13 cellular contexts compared by ENCODE assay signal in the genomic region with DNA sequence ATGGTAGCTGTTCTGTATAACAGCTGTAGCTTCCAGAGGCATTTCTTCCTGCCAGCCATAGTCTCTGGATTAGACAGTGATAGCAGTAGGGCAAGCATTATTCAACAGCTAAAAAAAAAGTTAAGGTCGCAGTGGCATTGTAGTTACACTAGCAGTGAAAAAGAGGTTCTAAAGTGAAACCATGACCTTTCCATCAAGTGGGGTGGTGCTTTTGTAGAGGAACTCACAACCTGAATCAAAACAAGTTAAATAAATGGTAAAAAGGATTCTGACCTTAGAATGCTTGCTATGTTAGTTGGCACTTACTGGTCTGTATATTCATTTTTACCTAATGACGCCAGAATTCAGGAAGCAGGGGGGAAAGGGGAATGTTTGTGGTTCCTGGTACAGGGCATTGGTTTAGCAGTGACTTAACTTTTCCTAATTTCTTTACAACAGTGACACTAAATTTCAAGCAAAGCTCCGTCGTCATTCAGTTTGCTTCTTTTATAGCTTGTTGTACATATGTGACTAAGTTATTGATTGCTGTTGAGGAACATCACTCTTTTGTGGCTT. TPM values are rescaled to one million over a fixed set of nuclear protein-coding genes. Genes with fewer than 3 reads are reported as not detected.
A peak's percentile ranks its signal among the peaks of the same experiment; 100 is the strongest.
DNase-seq lines count a peak whose midpoint lies in the region; ATAC-seq and TF ChIP-seq lines count a peak whose summit lies in the region.
"Had no signal": no experiment of that assay in that cellular context is flagged by ENCODE, and none has a peak within 500 bp of the region (broad histone marks: within the 10 kb centered on the region; RNA-seq: fewer than 3 reads in every experiment).

No MANE protein-coding gene starts in this region.

- peaks cover 13% of the 10 kb centered on the region for H3K36me3 Mint-ChIP-seq in endothelial cell (ENCODE audit: low read depth, unreplicated experiment)

- H2AFZ ChIP-seq in MM.1S (ENCODE audit: low read length) = no peak overlapping the region

- H3K27me3 ChIP-seq in MM.1S (replicated peaks; ENCODE audit: insufficient read depth, low read length) = no peaks in the 10 kb centered on the region
- H3K27me3 ChIP-seq: esophagus squamous epithelium had no signal

- no peak overlapping the region for H3K9ac ChIP-seq in MM.1S (ENCODE audit: low read length)

- H3K4me3 ChIP-seq in MM.1S (ENCODE audit: low read length) = no peak overlapping the region
- H3K4me3 ChIP-seq: esophagus squamous epithelium had no signal

- peak overlapping the region; percentile 38; the same call in 1 of the 2 replicates for H3K27ac ChIP-seq in MM.1S (ENCODE audit: low read length)
- H3K27ac ChIP-seq: esophagus squamous epithelium had no signal

- peaks cover 77% of the 10 kb centered on the region for H3K79me2 ChIP-seq in MM.1S (ENCODE audit: low read length)

- DNase-seq in Caki2 (ENCODE audit: low read depth) = peak; percentile 73
- peak; percentile 30 for DNase-seq in MM.1S
- no peak for DNase-seq in endothelial cell (ENCODE audit: low spot score)
- DNase-seq in omental fat pad (ENCODE audit: low spot score) = no peak
- DNase-seq: activated T-cell treated with anti-CD3 and anti-CD28 coated beads, Interleukin-2, amount 50 U/mL, for 1 hour; esophagus squamous epithelium; naive thymus-derived CD8-positive, alpha-beta T cell; NCI-H1105 had no signal

- peaks cover 7% of the 10 kb centered on the region; the same call in 1 of the 2 replicates for H3F3A ChIP-seq in MM.1S (ENCODE audit: insufficient read depth, low read length)

- H4K20me1 ChIP-seq in MM.1S (ENCODE audit: insufficient read depth, low read length) = peaks cover 4% of the 10 kb centered on the region; the same call in 1 of the 2 replicates

- peak overlapping the region; percentile 44 for H3K4me2 ChIP-seq in MM.1S (ENCODE audit: low read depth, low read length)

- no peaks in the 10 kb centered on the region for H3K27me3 Mint-ChIP-seq in endothelial cell (ENCODE audit: unreplicated experiment)
- H3K27me3 Mint-ChIP-seq: naive thymus-derived CD8-positive, alpha-beta T cell had no signal

- no peaks in the 10 kb centered on the region for H3K36me3 ChIP-seq in MM.1S (replicated peaks; ENCODE audit: insufficient read depth, low read length)
- H3K36me3 ChIP-seq: esophagus squamous epithelium had no signal

- H3K4me1 ChIP-seq in MM.1S (ENCODE audit: low read length) = peaks cover 29% of the 10 kb centered on the region

- in situ Hi-C loops in Caki2 (cut with HindIII; ENCODE audit: low pct_unique_long_range_greater_than_20kb, low sequenced_read_pairs) = no loop called here

- H3K9me3 ChIP-seq in MM.1S (replicated peaks; ENCODE audit: insufficient read depth, low read length) = no peaks in the 10 kb centered on the region
- H3K9me3 ChIP-seq: esophagus squamous epithelium had no signal

- TF ChIP-seq CTCF in MM.1S (IDR thresholded peaks at IDR 0.05; ENCODE audit: low read length) (no peak), endothelial cell (IDR thresholded peaks at IDR 0.05; ENCODE audit: unreplicated experiment) (no peak), omental fat pad (IDR thresholded peaks at IDR 0.05) (no peak)

- ATAC-seq in omental fat pad (ENCODE audit: low FRiP score) = peak; percentile 48
- no peak for ATAC-seq in HG03457 (IDR thresholded peaks at IDR 0.05; ENCODE audit: unreplicated experiment)
- ATAC-seq in HG02981 (IDR thresholded peaks at IDR 0.05; ENCODE audit: unreplicated experiment) = no peak
- ATAC-seq in HG03342 (IDR thresholded peaks at IDR 0.05; ENCODE audit: unreplicated experiment) = no peak
- ATAC-seq in GM21447 (IDR thresholded peaks at IDR 0.05; ENCODE audit: unreplicated experiment) = no peak
- ATAC-seq: naive thymus-derived CD8-positive, alpha-beta T cell had no signal

- H3K4me3 Mint-ChIP-seq in endothelial cell (ENCODE audit: unreplicated experiment) = peak overlapping the region; percentile 33
- H3K4me3 Mint-ChIP-seq: naive thymus-derived CD8-positive, alpha-beta T cell had no signal

- peaks cover 4% of the 10 kb centered on the region for H3K4me1 Mint-ChIP-seq in endothelial cell (ENCODE audit: unreplicated experiment)

- H3K27ac Mint-ChIP-seq in endothelial cell (ENCODE audit: unreplicated experiment) = peak overlapping the region; percentile 65

- H3K9me2 ChIP-seq in MM.1S (replicated peaks; ENCODE audit: insufficient read depth, low read length) = no peaks in the 10 kb centered on the region

- H3K9me3 Mint-ChIP-seq in endothelial cell (ENCODE audit: unreplicated experiment) = no peaks in the 10 kb centered on the region
- H3K9me3 Mint-ChIP-seq: naive thymus-derived CD8-positive, alpha-beta T cell had no signal

RNA-seq across cellular contexts. Expression of a gene that starts 55.0 kb away (rescaled TPM):
- 14.2 and 14.8 TPM in 2 replicates for total RNA-seq in Caki2 (2014; rRNA removed; shearing (Covaris generic); ENCODE audit: low replicate concordance)
- 45.1 TPM for total RNA-seq in endothelial cell (ENCODE audit: unreplicated experiment)
- 10 to 100 TPM; 28.1 to 34.9 (median 31.6) TPM for total RNA-seq in omental fat pad

RNA-seq across cellular contexts. Expression of a gene that starts 59.1 kb away (rescaled TPM):
- not detected in 2 replicates for total RNA-seq in Caki2 (2014; rRNA removed; shearing (Covaris generic); ENCODE audit: low replicate concordance)
- not detected for total RNA-seq in endothelial cell (ENCODE audit: unreplicated experiment)
- total RNA-seq in omental fat pad = under 1 TPM in 2 of 4 donors, not detected in 2; 0.36 to 0.37 TPM
- total RNA-seq: esophagus squamous epithelium; naive thymus-derived CD8-positive, alpha-beta T cell; SK-MEL-5 had no signal

Comparison
In these comparisons a context has a peak if more than half of its experiments do, and no peak if none do; other contexts are left out.
1. DNase-seq: peak in Caki2 (single experiment) and MM.1S (single experiment); none in endothelial cell (single experiment) and omental fat pad (single experiment).